ENCODE assay signal across 22 cellular contexts in genomic region chr6:160068346-160068745, GRCh38. TPM values are rescaled to one million over a fixed set of nuclear protein-coding genes. Genes with fewer than 3 reads are reported as not detected.
DNase-seq lines count a peak whose midpoint lies in the region; ATAC-seq and TF ChIP-seq lines count a peak whose summit lies in the region.
"Had no signal": no experiment of that assay in that cellular context is flagged by ENCODE, and none has a peak within 500 bp of the region (broad histone marks: within the 10 kb centered on the region; RNA-seq: fewer than 3 reads in every experiment).

No MANE protein-coding gene starts in this region.

- H3K27ac Mint-ChIP-seq in activated CD8-positive, alpha-beta memory T cell treated with anti-CD3 and anti-CD28 coated beads, Interleukin-2, amount 10 ng/mL, durations not matched to agents 7 days and 5 days: peak overlapping the region; percentile 21
- H3K27ac Mint-ChIP-seq in activated naive CD8-positive, alpha-beta T cell treated with anti-CD3 and anti-CD28 coated beads, Interleukin-2, amount 50 U/mL, for 24 hours: peak overlapping the region; percentile 26
- peak overlapping the region; percentile 78 for H3K27ac Mint-ChIP-seq in neural crest cell (ENCODE audit: unreplicated experiment)
- H3K27ac Mint-ChIP-seq: CD14-positive monocyte had no signal

- H3K27ac ChIP-seq in DND-41 (ENCODE audit: low read length): peak overlapping the region; percentile 23
- H3K27ac ChIP-seq: epithelial cell of prostate, HL-60, left ventricle myocardium inferior, SJCRH30, thoracic aorta had no signal

- H3K9me3 Mint-ChIP-seq in activated CD8-positive, alpha-beta memory T cell treated with anti-CD3 and anti-CD28 coated beads, Interleukin-2, amount 10 ng/mL, durations not matched to agents 7 days and 5 days (ENCODE audit: low read depth): no peaks in the 10 kb centered on the region
- H3K9me3 Mint-ChIP-seq in activated naive CD8-positive, alpha-beta T cell treated with anti-CD3 and anti-CD28 coated beads, Interleukin-2, amount 50 U/mL, for 24 hours: no peaks in the 10 kb centered on the region
- no peaks in the 10 kb centered on the region for H3K9me3 Mint-ChIP-seq in neural crest cell

- ATAC-seq in activated CD8-positive, alpha-beta memory T cell treated with anti-CD3 and anti-CD28 coated beads, Interleukin-2, amount 10 ng/mL, durations not matched to agents 7 days and 5 days: no peak
- ATAC-seq in DND-41 (ENCODE audit: insufficient read depth, low read depth) (no peak), GM18517 (IDR thresholded peaks at IDR 0.05; ENCODE audit: unreplicated experiment) (no peak), HG02981 (IDR thresholded peaks at IDR 0.05; ENCODE audit: unreplicated experiment) (no peak)
- ATAC-seq in activated naive CD8-positive, alpha-beta T cell treated with anti-CD3 and anti-CD28 coated beads, Interleukin-2, amount 50 U/mL, for 24 hours: peak; percentile 45

- peaks cover 74% of the 10 kb centered on the region for H3K36me3 Mint-ChIP-seq in activated CD8-positive, alpha-beta memory T cell treated with anti-CD3 and anti-CD28 coated beads, Interleukin-2, amount 10 ng/mL, durations not matched to agents 7 days and 5 days
- H3K36me3 Mint-ChIP-seq in activated naive CD8-positive, alpha-beta T cell treated with anti-CD3 and anti-CD28 coated beads, Interleukin-2, amount 50 U/mL, for 24 hours (ENCODE audit: low read depth): peaks cover 86% of the 10 kb centered on the region
- H3K36me3 Mint-ChIP-seq in neural crest cell (ENCODE audit: low read depth): peaks cover 29% of the 10 kb centered on the region

- H3K4me2 ChIP-seq in DND-41 (ENCODE audit: insufficient read depth, low read length): no peak overlapping the region

- CTCF ChIA-PET in activated CD8-positive, alpha-beta memory T cell treated with anti-CD3 and anti-CD28 coated beads, Interleukin-2, amount 10 ng/mL, durations not matched to agents 7 days and 5 days (lab: Charles Lee): interaction anchor here (0.7 to 1.1 kb wide), 2 partner anchors 19 to 379 kb away, joined by 3 to 4 read pairs; no protein-coding TSS in a partner anchor

- no peaks in the 10 kb centered on the region for H3K4me1 ChIP-seq in DND-41 (ENCODE audit: insufficient read depth, low read length)
- H3K4me1 ChIP-seq: SJCRH30 had no signal

- H4K20me1 ChIP-seq in DND-41 (ENCODE audit: insufficient read depth, low read length): peaks cover 66% of the 10 kb centered on the region

- H2AFZ ChIP-seq in DND-41 (ENCODE audit: low read depth, low read length): no peak overlapping the region

- TF ChIP-seq CTCF in DND-41 (IDR thresholded peaks at IDR 0.05; ENCODE audit: borderline replicate concordance, extremely low read depth, low read length, poor library complexity, severe bottlenecking) (no peak), neural crest cell (conservative IDR thresholded peaks at IDR 0.05) (no peak)

- no peaks in the 10 kb centered on the region for H3K27me3 Mint-ChIP-seq in activated CD8-positive, alpha-beta memory T cell treated with anti-CD3 and anti-CD28 coated beads, Interleukin-2, amount 10 ng/mL, durations not matched to agents 7 days and 5 days
- H3K27me3 Mint-ChIP-seq in activated naive CD8-positive, alpha-beta T cell treated with anti-CD3 and anti-CD28 coated beads, Interleukin-2, amount 50 U/mL, for 24 hours: no peaks in the 10 kb centered on the region
- H3K27me3 Mint-ChIP-seq in neural crest cell (ENCODE audit: low read depth): no peaks in the 10 kb centered on the region

- peaks cover 91% of the 10 kb centered on the region for H3K36me3 ChIP-seq in DND-41 (ENCODE audit: insufficient read depth, low read length)

- H3K27me3 ChIP-seq in DND-41 (ENCODE audit: insufficient read depth, low read length, poor library complexity): no peaks in the 10 kb centered on the region
- H3K27me3 ChIP-seq: SJCRH30 had no signal

- H3K4me3 ChIP-seq in DND-41 (ENCODE audit: low read depth in 1 of 2, low read length in 2 of 2): no peak overlapping the region
- H3K4me3 ChIP-seq: left ventricle myocardium inferior, SJCRH30, thoracic aorta had no signal

- no peak overlapping the region for H3K9ac ChIP-seq in DND-41 (ENCODE audit: low read depth, low read length)

- no peak for DNase-seq in activated CD8-positive, alpha-beta memory T cell treated with anti-CD3 and anti-CD28 coated beads, Interleukin-2, amount 10 ng/mL, durations not matched to agents 7 days and 5 days
- DNase-seq in activated CD8-positive, alpha-beta memory T cell treated with anti-CD3 and anti-CD28 coated beads, Interleukin-2, amount 50 U/mL, for 4 hours: no peak
- DNase-seq in DND-41 (no peak), neural crest cell (ENCODE audit: low read depth, low spot score) (no peak), NCI-H69 (lab: John Stamatoyannopoulos, UW) (no peak)
- DNase-seq in activated naive CD8-positive, alpha-beta T cell treated with anti-CD3 and anti-CD28 coated beads, Interleukin-2, amount 50 U/mL, for 24 hours: no peak
- DNase-seq: ACHN; activated CD4-positive, CD25-positive, alpha-beta regulatory T cell; activated CD8-positive, alpha-beta memory T cell treated with anti-CD3 and anti-CD28 coated beads, Interleukin-2, amount 50 U/mL, for 48 hours; dermis blood vessel endothelial cell; DMS53; left ventricle myocardium inferior; NCI-H1694; NCI-H226; nucleus accumbens; SJCRH30 had no signal

- H3K79me2 ChIP-seq in DND-41 (ENCODE audit: insufficient read depth, low read length): peaks cover 3% of the 10 kb centered on the region; the same call in 1 of the 2 replicates

- H3K4me3 Mint-ChIP-seq in activated CD8-positive, alpha-beta memory T cell treated with anti-CD3 and anti-CD28 coated beads, Interleukin-2, amount 10 ng/mL, durations not matched to agents 7 days and 5 days: no peak overlapping the region
- H3K4me3 Mint-ChIP-seq in activated naive CD8-positive, alpha-beta T cell treated with anti-CD3 and anti-CD28 coated beads, Interleukin-2, amount 50 U/mL, for 24 hours: no peak overlapping the region
- H3K4me3 Mint-ChIP-seq in neural crest cell: no peak overlapping the region

- no peaks in the 10 kb centered on the region for H3K9me3 ChIP-seq in DND-41 (ENCODE audit: insufficient read depth, low read length, severe bottlenecking)
- H3K9me3 ChIP-seq: left ventricle myocardium inferior, SJCRH30, thoracic aorta had no signal

- H3K4me1 Mint-ChIP-seq in activated CD8-positive, alpha-beta memory T cell treated with anti-CD3 and anti-CD28 coated beads, Interleukin-2, amount 10 ng/mL, durations not matched to agents 7 days and 5 days: peaks cover 35% of the 10 kb centered on the region
- peaks cover 42% of the 10 kb centered on the region for H3K4me1 Mint-ChIP-seq in activated naive CD8-positive, alpha-beta T cell treated with anti-CD3 and anti-CD28 coated beads, Interleukin-2, amount 50 U/mL, for 24 hours
- H3K4me1 Mint-ChIP-seq in neural crest cell: no peaks in the 10 kb centered on the region

RNA-seq across cellular contexts. Expression of gene SLC22A1, which starts 53.3 kb away (rescaled TPM):
- total RNA-seq in activated CD8-positive, alpha-beta memory T cell treated with anti-CD3 and anti-CD28 coated beads, Interleukin-2, amount 10 ng/mL, durations not matched to agents 7 days and 5 days: 1 to 10 TPM in 1 of 2 experiments, under 1 TPM in 1; 0.82 to 1.6 TPM
- total RNA-seq in neural crest cell: 1.7 and 2.1 TPM in 2 replicates

Comparison
In these comparisons a context has a peak if more than half of its experiments do, and no peak if none do; other contexts are left out.
1. H3K27ac Mint-ChIP-seq: peak in every context shown above with its lines; median percentile 78 in neural crest cell; 26 in activated naive CD8-positive, alpha-beta T cell treated with anti-CD3 and anti-CD28 coated beads, Interleukin-2, amount 50 U/mL, for 24 hours; 21 in activated CD8-positive, alpha-beta memory T cell treated with anti-CD3 and anti-CD28 coated beads, Interleukin-2, amount 10 ng/mL, durations not matched to agents 7 days and 5 days.